10 cellular contexts compared by ENCODE assay signal in genomic region chr5:322942-323879, GRCh38. TPM values are rescaled to one million over a fixed set of nuclear protein-coding genes. Genes with fewer than 3 reads are reported as not detected.
DNase-seq lines count a peak whose midpoint lies in the region; ATAC-seq lines count a peak whose summit lies in the region.
"Had no signal": no experiment of that assay in that cellular context is flagged by ENCODE, and none has a peak within 500 bp of the region (broad histone marks: within the 10 kb centered on the region; RNA-seq: fewer than 3 reads in every experiment).

No MANE protein-coding gene starts in this region.

- H3K27me3 Mint-ChIP-seq in T-cell, result peaks cover 36 to 41% of the 10 kb centered on the region in 2 donors

- ATAC-seq in T-cell (replicated peaks in 1 of 4), result no peak
- ATAC-seq in GM18873 (IDR thresholded peaks at IDR 0.05; ENCODE audit: low FRiP score, unreplicated experiment), result no peak

- CTCF ChIA-PET in T-cell (lab: Charles Lee), result interaction anchor here in 1 of 2 donors (1.2 kb wide), 1 partner anchor 14 kb away, joined by 4 read pairs; no protein-coding TSS in a partner anchor

- peaks cover 0 to 11% (median 8%) of the 10 kb centered on the region in 3 donors for H3K4me1 Mint-ChIP-seq in T-cell

- no peak overlapping the region for H3K9ac ChIP-seq in iPS-15b (ENCODE audit: low read depth, low read length)

- H3K27ac Mint-ChIP-seq in T-cell, result no peak overlapping the region

- H3K4me3 ChIP-seq in GM08714 (ENCODE audit: low read length), result peak overlapping the region; percentile 85; the same call in 1 of the 2 replicates
- peak overlapping the region; percentile 55 for H3K4me3 ChIP-seq in iPS-15b (ENCODE audit: low read depth, low read length)

- H3K4me3 Mint-ChIP-seq in T-cell, result peak overlapping the region; percentile 28 to 56 (median 37)

- no peaks in the 10 kb centered on the region for H3K36me3 ChIP-seq in iPS-15b (ENCODE audit: control insufficient read depth, insufficient read depth, low read length)
- H3K36me3 ChIP-seq: right atrium auricular region had no signal

- no peaks in the 10 kb centered on the region for H3K9me3 ChIP-seq in iPS-15b (ENCODE audit: control insufficient read depth, insufficient read depth, low read length)
- H3K9me3 ChIP-seq: right atrium auricular region had no signal

- POLR2A ChIA-PET in T-cell (lab: Charles Lee), result no interaction called here

- H3K27me3 ChIP-seq in iPS-15b (ENCODE audit: control insufficient read depth, insufficient read depth, low read length), result peaks cover 45% of the 10 kb centered on the region

- H3K9me3 Mint-ChIP-seq in T-cell, result no peaks in the 10 kb centered on the region

- DNase-seq in AG08396 (ENCODE audit: low spot score), result peak; percentile 9
- DNase-seq in T-cell, result no peak
- no peak for DNase-seq in amygdala (lab: John Stamatoyannopoulos, UW)
- DNase-seq in caudate nucleus (lab: John Stamatoyannopoulos, UW), result no peak
- DNase-seq in NCI-H526 treated with DMSO at 0.1 percent for 48 hours (lab: John Stamatoyannopoulos, UW), result no peak
- DNase-seq: aorta had no signal

- no peak overlapping the region for H3K27ac ChIP-seq in caudate nucleus (ENCODE audit: low read depth, low read length)
- H3K27ac ChIP-seq: right atrium auricular region had no signal

- H3K4me1 ChIP-seq in iPS-15b (ENCODE audit: control insufficient read depth, insufficient read depth, low read length), result no peaks in the 10 kb centered on the region

- no peaks in the 10 kb centered on the region for H3K36me3 Mint-ChIP-seq in T-cell

RNA-seq across cellular contexts. Expression of gene AHRR, which starts 1.7 kb away (rescaled TPM):
- 10 to 100 TPM in 1 of 5 donors, 1 to 10 TPM in 3, under 1 TPM in 1; 0.55 to 13.5 (median 3.4) TPM for total RNA-seq in T-cell

RNA-seq across cellular contexts. Expression of gene PDCD6, which starts 51.8 kb away (rescaled TPM):
- 100 to 1,000 TPM in 1 of 5 donors, 10 to 100 TPM in 4; 61.0 to 104 (median 92.6) TPM for total RNA-seq in T-cell
